Comparison of ENCODE assay signal across 9 cellular contexts in the genomic region with DNA sequence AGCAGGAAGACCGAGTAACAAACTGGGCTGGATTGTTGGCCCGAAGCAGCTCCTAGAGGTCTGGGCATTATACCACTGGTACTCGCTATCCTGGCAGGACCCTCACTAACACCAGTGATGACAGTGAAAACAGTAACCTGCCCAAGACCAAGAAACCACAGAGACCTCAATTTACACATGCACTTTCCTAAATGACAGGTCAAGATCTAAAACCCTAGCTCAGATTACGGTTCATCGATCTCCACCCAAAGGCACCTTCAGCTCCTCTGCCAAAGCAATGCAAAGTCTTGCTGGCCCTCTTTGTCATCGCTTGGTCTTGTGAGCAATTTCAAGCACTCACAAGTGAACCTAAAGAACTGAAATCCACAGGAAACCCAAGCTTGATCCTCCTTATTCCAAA. TPM values are rescaled to one million over a fixed set of nuclear protein-coding genes. Genes with fewer than 3 reads are reported as not detected.
A peak's percentile ranks its signal among the peaks of the same experiment; 100 is the strongest.
DNase-seq lines count a peak whose midpoint lies in the region; ATAC-seq and TF ChIP-seq lines count a peak whose summit lies in the region.
"Had no signal": no experiment of that assay in that cellular context is flagged by ENCODE, and none has a peak within 500 bp of the region (broad histone marks: within the 10 kb centered on the region; RNA-seq: fewer than 3 reads in every experiment).

No MANE protein-coding gene starts in this region.

- no peaks in the 10 kb centered on the region for H3K9me3 ChIP-seq in KOPT-K1 (ENCODE audit: insufficient read depth, low read length, poor library complexity, severe bottlenecking)

- H3K4me3 Mint-ChIP-seq in naive B cell: peak overlapping the region; percentile 87 to 98 (median 96)

- peak overlapping the region; percentile 93 for H3K4me3 ChIP-seq in AG10803 (ENCODE audit: low read length)

- H3K27ac Mint-ChIP-seq in naive B cell: peak overlapping the region; percentile 28 to 88 (median 66)

- DNase-seq in AG10803 (ENCODE audit: low read depth) (no peak), naive B cell (no peak), medulla oblongata (ENCODE audit: extremely low spot score) (no peak), NCI-H1436 treated with DMSO at 0.1 percent for 48 hours (lab: John Stamatoyannopoulos, UW) (no peak)
- no peak for DNase-seq in stimulated activated CD4-positive, alpha-beta T cell treated with anti-CD3 and anti-CD28 coated beads, Interleukin-15, amount 100 ng/mL, for 24 hours

- peaks cover 35 to 46% (median 45%) of the 10 kb centered on the region in 3 donors for H3K4me1 Mint-ChIP-seq in naive B cell

- TF ChIP-seq CTCF in AG10803 (conservative IDR thresholded peaks at IDR 0.05; ENCODE audit: low read length): no peak

- H3K36me3 ChIP-seq in KOPT-K1 (ENCODE audit: insufficient read depth, low read length): peaks cover 65% of the 10 kb centered on the region

- H3K36me3 Mint-ChIP-seq in naive B cell: peaks cover 6 to 12% of the 10 kb centered on the region in 2 donors

- H3K27me3 Mint-ChIP-seq in naive B cell: no peaks in the 10 kb centered on the region

- H3K9me3 Mint-ChIP-seq in naive B cell: no peaks in the 10 kb centered on the region

- ATAC-seq in naive B cell (ENCODE audit: low read depth in 2 of 2) (no peak), GM21381 (IDR thresholded peaks at IDR 0.05; ENCODE audit: unreplicated experiment) (no peak)
- ATAC-seq: left lobe of liver had no signal

- H3K27ac ChIP-seq in KOPT-K1 (ENCODE audit: low read depth, low read length, poor library complexity, severe bottlenecking) (peak overlapping the region; percentile 92), cingulate gyrus (ENCODE audit: low read depth, low read length) (peak overlapping the region; percentile 1)

RNA-seq across cellular contexts. Expression of a gene that starts 1.5 kb away (rescaled TPM):
- 10 to 100 TPM; 10.1 to 14.5 (median 11.8) TPM for polyA plus RNA-seq in naive B cell (ENCODE audit: low read depth in 6 of 6)

RNA-seq across cellular contexts. Expression of a gene that starts 27.3 kb away (rescaled TPM):
- 10 to 100 TPM in 4 of 6 donors, 1 to 10 TPM in 2; 9.2 to 13.4 (median 11.5) TPM for polyA plus RNA-seq in naive B cell (ENCODE audit: low read depth in 6 of 6)

RNA-seq across cellular contexts. Expression of a gene that starts 45.3 kb away (rescaled TPM):
- polyA plus RNA-seq in naive B cell (ENCODE audit: low read depth in 6 of 6): 100 to 1,000 TPM; 326 to 642 (median 411) TPM

RNA-seq across cellular contexts. Expression of a gene that starts 49.7 kb away (rescaled TPM):
- polyA plus RNA-seq in naive B cell (ENCODE audit: low read depth in 6 of 6): not detected

RNA-seq across cellular contexts. Expression of a gene that starts 55.7 kb away (rescaled TPM):
- 1,000 to 10,000 TPM in 5 of 6 donors, 100 to 1,000 TPM in 1; 798 to 1,720 (median 1,485) TPM for polyA plus RNA-seq in naive B cell (ENCODE audit: low read depth in 6 of 6)
